12 cellular contexts compared by ENCODE assay signal in the genomic region with DNA sequence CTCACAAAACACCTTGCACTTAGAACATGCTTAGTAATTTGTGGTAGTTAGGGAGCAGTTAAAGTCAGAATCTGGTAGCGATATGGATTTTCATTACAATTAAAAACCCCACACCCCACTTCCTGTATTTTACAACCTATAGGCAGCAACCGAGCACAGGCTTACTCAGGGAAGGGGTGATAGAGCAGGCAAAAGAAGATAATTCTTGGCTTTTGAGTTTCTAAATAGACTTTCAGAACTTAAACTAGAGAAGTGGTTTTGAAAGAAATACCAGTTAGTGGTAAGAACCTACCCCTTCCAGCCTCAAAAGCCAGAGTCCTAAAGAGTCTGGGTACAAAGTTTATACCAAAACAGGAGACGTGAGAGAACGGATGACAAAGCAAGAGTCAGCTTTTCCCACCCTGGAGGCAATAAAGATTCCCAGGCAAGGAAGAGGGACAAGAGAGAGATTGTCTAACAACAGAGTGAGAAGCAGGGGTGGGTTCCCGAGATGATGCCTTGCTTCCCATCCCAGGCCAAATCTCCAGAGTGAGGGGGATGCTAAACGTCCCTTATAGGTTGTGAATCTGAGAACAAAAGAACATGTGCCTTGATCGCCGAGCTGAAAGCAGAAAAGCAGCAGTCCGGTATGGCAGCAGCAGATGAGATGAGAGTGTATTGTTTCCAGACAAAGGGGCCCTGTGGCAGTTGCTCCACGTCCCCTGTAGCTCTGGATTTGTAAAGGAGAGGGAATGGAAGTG. TPM values are rescaled to one million over a fixed set of nuclear protein-coding genes. Genes with fewer than 3 reads are reported as not detected.
DNase-seq lines count a peak whose midpoint lies in the region; ATAC-seq, FAIRE-seq and TF ChIP-seq lines count a peak whose summit lies in the region.
"Had no signal": no experiment of that assay in that cellular context is flagged by ENCODE, and none has a peak within 500 bp of the region (broad histone marks: within the 10 kb centered on the region; RNA-seq: fewer than 3 reads in every experiment).

No MANE protein-coding gene starts in this region.

- in situ Hi-C loops in GM12878 (cut with MboI), result no loop called here

- RAD21 ChIA-PET in GM12878 (lab: Charles Lee; ENCODE audit: unreplicated experiment), result interaction anchor here (1.7 to 12.6 kb wide), 4 partner anchors 9 to 73 kb away, joined by 7 to 245 read pairs (median 74); no protein-coding TSS in a partner anchor

- no peak for TF ChIP-seq RAD21 in GM12878 (IDR thresholded peaks at IDR 0.05; ENCODE audit: insufficient read depth, low read depth, low read length)

- no peak for FAIRE-seq in GM12878 (lab: Jason Lieb, UNC)
- FAIRE-seq: urothelium cell line had no signal

- H3K4me1 ChIP-seq in GM12878 (ENCODE audit: control insufficient read depth, insufficient read depth, low read length) (peaks cover 34% of the 10 kb centered on the region), BE2C (no peaks in the 10 kb centered on the region)

- no peak for TF ChIP-seq EP300 in GM12878 (IDR thresholded peaks at IDR 0.05; ENCODE audit: borderline replicate concordance in 1 of 2, control insufficient read depth in 1 of 2, low read depth in 2 of 2, low read length in 2 of 2)

- peak overlapping the region; percentile 47; the same call in 1 of the 2 replicates for H3K4me2 ChIP-seq in GM12878 (ENCODE audit: control insufficient read depth, insufficient read depth)

- H3K27me3 Mint-ChIP-seq in T-helper 1 cell treated with Interleukin-12 subunit alpha and Interleukin-12 subunit beta and Interleukin-4 antibody, amounts not matched to agents 30 μg/mL and 1 μg/mL, for 36 hours (ENCODE audit: low read depth), result no peaks in the 10 kb centered on the region

- SMC1A ChIA-PET in GM12878 (lab: Charles Lee; ENCODE audit: uncharacterized antibody, unreplicated experiment), result interaction anchor here (0.8 to 8.8 kb wide), 13 partner anchors 7 to 73 kb away, joined by 3 to 115 read pairs (median 4); no protein-coding TSS in a partner anchor

- H3K36me3 Mint-ChIP-seq in T-helper 1 cell treated with Interleukin-12 subunit alpha and Interleukin-12 subunit beta and Interleukin-4 antibody, amounts not matched to agents 30 μg/mL and 1 μg/mL, for 36 hours (ENCODE audit: low read depth), result peaks cover 38% of the 10 kb centered on the region

- peaks cover 0 to 2% of the 10 kb centered on the region in 2 experiments; a peak in 1 of 4 replicates for H3K36me3 ChIP-seq in GM12878 (ENCODE audit: control insufficient read depth in 2 of 2, insufficient read depth in 2 of 2, low read length in 1 of 2)
- no peaks in the 10 kb centered on the region for H3K36me3 ChIP-seq in BE2C

- no peaks in the 10 kb centered on the region for H3K27me3 ChIP-seq in GM12878 (replicated peaks in 1 of 2; ENCODE audit: control insufficient read depth in 2 of 2, insufficient read depth in 2 of 2, low read length in 1 of 2)
- no peaks in the 10 kb centered on the region for H3K27me3 ChIP-seq in BE2C

- H3K4me3 ChIP-seq in GM12878, result no peak overlapping the region
- H3K4me3 ChIP-seq in BE2C (ENCODE audit: low read depth, low read length), result no peak overlapping the region

- TSS peak; percentile 75 for BruUV-seq in GM12878 (replicated peaks; lab: Mats Ljungman, UMichigan)

- no peak overlapping the region for H2AFZ ChIP-seq in GM12878 (ENCODE audit: control insufficient read depth, low read depth, low read length)

- ATAC-seq in GM12878 (peak; percentile 61), HG02763 (IDR thresholded peaks at IDR 0.05; ENCODE audit: unreplicated experiment) (no peak), HG03039 (IDR thresholded peaks at IDR 0.05; ENCODE audit: unreplicated experiment) (no peak)

- no peak for TF ChIP-seq POLR2A in GM12878 (IDR thresholded peaks at IDR 0.05; ENCODE audit: low read depth, low read length)

- no peak for TF ChIP-seq CTCF in GM12878 (IDR thresholded peaks at IDR 0.05 in 2 of 3, conservative IDR thresholded peaks at IDR 0.05 in 1 of 3; ENCODE audit: control insufficient read depth in 2 of 3, extremely low read depth in 1 of 3, insufficient read depth in 1 of 3, low read depth in 3 of 3, low read length in 3 of 3)
- TF ChIP-seq CTCF in BE2C (IDR thresholded peaks at IDR 0.05; ENCODE audit: low read depth, low read length), result no peak

- intact Hi-C loops in GM12878 (cut with micrococcal nuclease; ENCODE audit: unreplicated experiment), result no loop called here

- peak overlapping the region; percentile 26 for H3K4me3 Mint-ChIP-seq in T-helper 1 cell treated with Interleukin-12 subunit alpha and Interleukin-12 subunit beta and Interleukin-4 antibody, amounts not matched to agents 30 μg/mL and 1 μg/mL, for 36 hours

- POLR2A ChIA-PET in GM12878 (lab: Charles Lee), result interaction anchor here (0.7 to 10.2 kb wide), 9 partner anchors 9 to 73 kb away, joined by 3 to 181 read pairs (median 4); no protein-coding TSS in a partner anchor

- peak overlapping the region; percentile 43; the same call in 1 of the 2 replicates for H3K27ac ChIP-seq in GM12878 (ENCODE audit: control insufficient read depth, insufficient read depth)

- H3K9ac ChIP-seq in GM12878 (ENCODE audit: control insufficient read depth, insufficient read depth, low read length), result no peak overlapping the region

- DNase-seq in T-helper 1 cell (no peak), NCI-H69 (lab: John Stamatoyannopoulos, UW) (peak; percentile 33), GM12878 (ENCODE audit: low read depth, low spot score) (no peak), pons (ENCODE audit: low spot score) (peak; percentile 84), BE2C (no peak)
- DNase-seq: IMR-90; stimulated activated CD4-positive, alpha-beta T cell treated with anti-CD3 and anti-CD28 coated beads, Interleukin-2, amount 100 ng/mL, for 48 hours had no signal

- WGBS in GM12878 (ENCODE audit: insufficient coverage, insufficient replicate concordance, low lambda C conversion rate, missing lambda C conversion rate), result 41% methylated on average over 10 of the region's 10 CpGs

- H3K9me3 Mint-ChIP-seq in T-helper 1 cell treated with Interleukin-12 subunit alpha and Interleukin-12 subunit beta and Interleukin-4 antibody, amounts not matched to agents 30 μg/mL and 1 μg/mL, for 36 hours, result no peaks in the 10 kb centered on the region

- CTCF ChIA-PET in GM12878 (lab: Yijun Ruan, JAX), result interaction anchor here (1.0 to 2.3 kb wide), 6 partner anchors 9 to 73 kb away, joined by 3 to 15 read pairs (median 4); no protein-coding TSS in a partner anchor

- H3K79me2 ChIP-seq in GM12878 (ENCODE audit: control insufficient read depth, insufficient read depth, low read length), result no peaks in the 10 kb centered on the region

- peaks cover 54% of the 10 kb centered on the region for H3K4me1 Mint-ChIP-seq in T-helper 1 cell treated with Interleukin-12 subunit alpha and Interleukin-12 subunit beta and Interleukin-4 antibody, amounts not matched to agents 30 μg/mL and 1 μg/mL, for 36 hours (ENCODE audit: low read depth)

- no peaks in the 10 kb centered on the region for H3K9me3 ChIP-seq in GM12878 (replicated peaks; ENCODE audit: control insufficient read depth, insufficient read depth, low read length)
- H3K9me3 ChIP-seq in BE2C, result no peaks in the 10 kb centered on the region

- peak overlapping the region; percentile 62 for H3K27ac Mint-ChIP-seq in T-helper 1 cell treated with Interleukin-12 subunit alpha and Interleukin-12 subunit beta and Interleukin-4 antibody, amounts not matched to agents 30 μg/mL and 1 μg/mL, for 36 hours

- no peaks in the 10 kb centered on the region for H4K20me1 ChIP-seq in GM12878 (ENCODE audit: control insufficient read depth, insufficient read depth)

TF ChIP-seq in GM12878, 131 proteins besides CTCF, POLR2A, EP300 and RAD21 (continues in another document):
- TF ChIP-seq CBX3 (IDR thresholded peaks at IDR 0.05; ENCODE audit: borderline replicate concordance, low read depth) (no peak), TAF1 (IDR thresholded peaks at IDR 0.05; ENCODE audit: borderline replicate concordance, low read depth, low read length) (no peak), MLLT1 (IDR thresholded peaks at IDR 0.05) (peak; percentile 30; the same call in 1 of the 2 replicates), NRF1 (conservative IDR thresholded peaks at IDR 0.05; ENCODE audit: low read depth, low read length) (no peak), LARP7 (IDR thresholded peaks at IDR 0.05) (no peak), NFYA (IDR thresholded peaks at IDR 0.05; ENCODE audit: borderline replicate concordance, low read depth, low read length) (no peak), RUNX3 (IDR thresholded peaks at IDR 0.05; ENCODE audit: low read length) (0 out of 2 replicates have a peak, but pooled peaks have one; percentile 8), RBBP5 (conservative IDR thresholded peaks at IDR 0.05) (no peak), TBL1XR1 (IDR thresholded peaks at IDR 0.05; ENCODE audit: low read depth, low read length) (no peak)

RNA-seq across cellular contexts. Expression of gene KLHL6, which starts 36.9 kb away (rescaled TPM):
- total RNA-seq in GM12878 (2013; cell fraction: nucleolus; rRNA removed), result 551 and 574 TPM in 2 replicates
- total RNA-seq in GM12878 (2014; rRNA removed) (23.6 and 27.5 TPM in 2 replicates), GM12878 (2014; rRNA removed; fragmentation: Illumina TruSeq; extraction: Trizol) (26.8 and 28.0 TPM in 2 replicates), GM12878 (2021) (28.7 and 29.7 TPM in 2 replicates)
- 7.9 TPM for polyA plus RNA-seq in GM12878 (2011; ENCODE audit: low read depth)
- polyA plus RNA-seq in GM12878 (2011; rRNA removed) (91.8 and 99.8 TPM in 2 replicates), GM12878 (2014; fragmentation: Illumina TruSeq; extraction: Trizol) (26.5 and 30.0 TPM in 2 replicates), GM12878 (2014; fragmentation: Nextera tagmentation; extraction: Ambion mirVana) (1 to 10 TPM; 4.0 to 4.2 TPM), GM12878 (2014; rRNA removed) (23.0 and 25.2 TPM in 2 replicates), GM12878 (2016; fragmentation: Nextera tagmentation; extraction: Ambion mirVana) (10 to 100 TPM; 16.5 to 19.9 TPM)
- 60.5 and 63.5 TPM in 2 replicates for polyA plus RNA-seq in GM12878 (2011; cell fraction: cytosol; rRNA removed)
- 139 and 178 TPM in 2 replicates for polyA plus RNA-seq in GM12878 (2011; cell fraction: nucleus; rRNA removed)
- 12.3 and 19.6 TPM in 2 replicates for polyA plus RNA-seq in GM12878 (2012)
- 104 and 116 TPM in 2 replicates for polyA minus RNA-seq in GM12878 (2011; rRNA and poly(A)+ RNA removed)
- 29.4 and 31.6 TPM in 2 replicates for polyA minus RNA-seq in GM12878 (2011; cell fraction: cytosol; rRNA and poly(A)+ RNA removed)
- 52.3 and 65.3 TPM in 2 replicates for polyA minus RNA-seq in GM12878 (2011; cell fraction: nucleus; rRNA and poly(A)+ RNA removed)
- 0.57 TPM for polyA plus RNA-seq in BE2C (2012; ENCODE audit: insufficient read depth, insufficient read length, low read depth)
- total RNA-seq: IMR-90 had no signal
- polyA plus RNA-seq: AG04450, IMR-90 had no signal

Comparison
In these comparisons a context has a peak if more than half of its experiments do, and no peak if none do; other contexts are left out.
1. DNase-seq: peak in NCI-H69 (single experiment) and pons (single experiment); none in T-helper 1 cell (0 of 5), GM12878 (single experiment) and BE2C (single experiment).